8 cellular contexts compared by ENCODE assay signal in genomic region chr22:49962012-49962750, GRCh38. TPM values are rescaled to one million over a fixed set of nuclear protein-coding genes. Genes with fewer than 3 reads are reported as not detected.
A peak's percentile ranks its signal among the peaks of the same experiment; 100 is the strongest.
DNase-seq lines count a peak whose midpoint lies in the region; ATAC-seq and TF ChIP-seq lines count a peak whose summit lies in the region.

No MANE protein-coding gene starts in this region.

- no peak for TF ChIP-seq CTCF in parathyroid adenoma (IDR thresholded peaks at IDR 0.05)

- H3K36me3 ChIP-seq in parathyroid adenoma (ENCODE audit: control insufficient read depth, insufficient read depth, low read length) (no peaks in the 10 kb centered on the region), thymus (ENCODE audit: control insufficient read depth, insufficient read depth) (peaks cover 27% of the 10 kb centered on the region)

- H3K4me1 ChIP-seq in parathyroid adenoma (no peaks in the 10 kb centered on the region), thymus (ENCODE audit: control insufficient read depth, insufficient read depth, low read length) (peaks cover 25% of the 10 kb centered on the region)

- no peak for ATAC-seq in GM19351 (IDR thresholded peaks at IDR 0.05; ENCODE audit: unreplicated experiment)

- H3K9me3 ChIP-seq in parathyroid adenoma (ENCODE audit: control insufficient read depth, low read length): no peaks in the 10 kb centered on the region
- H3K9me3 ChIP-seq in thymus (ENCODE audit: control insufficient read depth): no peaks in the 10 kb centered on the region

- H3K9ac ChIP-seq in parathyroid adenoma: peak overlapping the region; percentile 6

- intact Hi-C loops in cardiac septum (cut with DNase I): loop anchor here (10.0 kb wide), 1 partner anchor 243 kb away; the partner anchor contains the start of gene SELENOO

- peak overlapping the region; percentile 98 for H3K4me2 ChIP-seq in parathyroid adenoma (ENCODE audit: low read length)

- peak; percentile 94 for DNase-seq in ELR (ENCODE audit: low read depth)
- peak; percentile 85 for DNase-seq in LHCN-M2 (ENCODE audit: low read depth)
- peak; percentile 73 to 86 (median 79) for DNase-seq in T-helper 1 cell
- DNase-seq in cardiac septum (ENCODE audit: low spot score): peak; percentile 95

- H3K27me3 ChIP-seq in parathyroid adenoma (ENCODE audit: control insufficient read depth, insufficient read depth, low read length) (no peaks in the 10 kb centered on the region), thymus (ENCODE audit: control insufficient read depth, insufficient read depth) (no peaks in the 10 kb centered on the region)

- H3K27ac ChIP-seq in adipose tissue (ENCODE audit: low read depth, low read length) (peak overlapping the region; percentile 28), parathyroid adenoma (peak overlapping the region; percentile 62), thymus (ENCODE audit: low read depth) (peak overlapping the region; percentile 97)

- H2AFZ ChIP-seq in parathyroid adenoma: no peak overlapping the region

- peak overlapping the region; percentile 89 for H3K4me3 ChIP-seq in parathyroid adenoma (ENCODE audit: low read depth, low read length)
- peak overlapping the region; percentile 92 for H3K4me3 ChIP-seq in thymus (ENCODE audit: low read length)

- no peaks in the 10 kb centered on the region for H3K79me2 ChIP-seq in parathyroid adenoma

- 1 to 6% (median 3%) methylated on average over 42 to 69 of the region's 70 CpGs for WGBS in adipose tissue, 3 donors
- 11% methylated on average over 70 of the region's 70 CpGs for WGBS in thymus

RNA-seq across cellular contexts. Expression of gene PIM3, which starts 1.6 kb away (rescaled TPM):
- total RNA-seq in LHCN-M2 (2014; rRNA removed): 30.5 and 30.8 TPM in 2 replicates
- polyA plus RNA-seq in LHCN-M2 (2012): 8.4 TPM
- 100 to 1,000 TPM in 1 of 3 donors, 10 to 100 TPM in 2; 60.3 to 225 (median 87.5) TPM for polyA plus RNA-seq in adipose tissue
- total RNA-seq in cardiac septum: 31.3 TPM
- polyA plus RNA-seq in thymus: 57.6 TPM

RNA-seq across cellular contexts. Expression of gene CRELD2, which starts 43.7 kb away (rescaled TPM):
- total RNA-seq in LHCN-M2 (2014; rRNA removed) (71.1 and 91.8 TPM in 2 replicates), cardiac septum (32.9 TPM)
- 54.1 TPM for polyA plus RNA-seq in LHCN-M2 (2012)
- polyA plus RNA-seq in adipose tissue (10 to 100 TPM; 30.0 to 53.5 (median 41.7) TPM), thymus (24.3 TPM)

RNA-seq across cellular contexts. Expression of gene ALG12, which starts 43.9 kb away (rescaled TPM):
- total RNA-seq in LHCN-M2 (2014; rRNA removed) (18.1 and 19.4 TPM in 2 replicates), cardiac septum (14.3 TPM)
- 14.5 TPM for polyA plus RNA-seq in LHCN-M2 (2012)
- polyA plus RNA-seq in adipose tissue (1 to 10 TPM; 5.3 to 9.6 (median 9.3) TPM), thymus (9.1 TPM)

RNA-seq across cellular contexts. Expression of gene IL17REL, which starts 50.4 kb away (rescaled TPM):
- total RNA-seq in LHCN-M2 (2014; rRNA removed) (not detected in 2 replicates), cardiac septum (not detected)
- polyA plus RNA-seq in LHCN-M2 (2012): not detected
- polyA plus RNA-seq in adipose tissue (under 1 TPM in 2 of 3 donors, not detected in 1; 0.03 to 0.11 TPM), thymus (2.4 TPM)

Comparison
In these comparisons a context has a peak if more than half of its experiments do, and no peak if none do; other contexts are left out.
1. H3K27ac ChIP-seq: peak in every context shown above with its lines; median percentile 97 in thymus; 62 in parathyroid adenoma; 28 in adipose tissue.